Comparison of ENCODE assay signal across 27 cellular contexts in the genomic region with DNA sequence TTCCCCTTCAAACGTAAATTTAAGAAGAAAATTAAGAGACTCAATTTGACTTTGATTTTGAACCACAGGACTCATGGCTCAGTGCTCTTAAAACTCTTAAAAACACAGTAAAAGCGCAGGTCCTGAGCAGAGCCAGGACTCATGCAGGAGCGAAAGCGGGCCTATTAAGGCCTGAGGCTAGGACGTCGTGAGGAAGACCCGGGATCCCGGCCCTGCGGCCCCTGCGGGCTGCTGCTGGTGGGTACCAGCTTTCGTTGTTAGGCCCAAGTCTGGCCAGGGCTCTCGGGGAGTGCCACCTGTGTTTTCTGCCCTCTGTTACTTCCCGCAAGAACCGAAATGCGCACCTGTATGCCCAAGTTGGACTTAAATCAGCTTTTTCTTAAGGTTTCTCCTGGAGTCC. TPM values are rescaled to one million over a fixed set of nuclear protein-coding genes. Genes with fewer than 3 reads are reported as not detected.
"Had no signal": no experiment of that assay in that cellular context is flagged by ENCODE, and none has a peak within 500 bp of the region (broad histone marks: within the 10 kb centered on the region; RNA-seq: fewer than 3 reads in every experiment).

No MANE protein-coding gene starts in this region.

- H3K27ac Mint-ChIP-seq: activated CD4-positive, alpha-beta memory T cell treated with anti-CD3 and anti-CD28 coated beads, Interleukin-2, amount 10 ng/mL, durations not matched to agents 7 days and 5 days; activated CD4-positive, alpha-beta T cell treated with anti-CD3 and anti-CD28 coated beads for 36 hours; activated naive CD4-positive, alpha-beta T cell treated with anti-CD3 and anti-CD28 coated beads for 36 hours; activated naive CD8-positive, alpha-beta T cell; activated T-helper 17 cell treated with anti-CD3 and anti-CD28 coated beads, Interleukin-2, amount 50 U/mL, for 72 hours; brain; T-cell had no signal

- H3K36me3 Mint-ChIP-seq: activated naive CD8-positive, alpha-beta T cell; brain; T-cell had no signal

- H3K4me3 Mint-ChIP-seq: activated CD4-positive, alpha-beta memory T cell treated with anti-CD3 and anti-CD28 coated beads, Interleukin-2, amount 10 ng/mL, durations not matched to agents 7 days and 5 days; activated CD4-positive, alpha-beta T cell treated with anti-CD3 and anti-CD28 coated beads for 36 hours; activated naive CD4-positive, alpha-beta T cell treated with anti-CD3 and anti-CD28 coated beads for 36 hours; activated naive CD8-positive, alpha-beta T cell; activated T-helper 17 cell treated with anti-CD3 and anti-CD28 coated beads, Interleukin-2, amount 50 U/mL, for 72 hours; T-cell had no signal

- H3K4me1 ChIP-seq: SJSA1 had no signal

- H3K27ac ChIP-seq: Peyer's patch, SJSA1, VCaP had no signal

- FAIRE-seq: astrocyte had no signal

- ATAC-seq: activated CD4-positive, alpha-beta T cell treated with anti-CD3 and anti-CD28 coated beads for 36 hours; activated T-helper 17 cell treated with anti-CD3 and anti-CD28 coated beads, Interleukin-2, amount 50 U/mL, for 72 hours; T-cell had no signal

- H3K4me1 Mint-ChIP-seq: activated CD4-positive, alpha-beta memory T cell treated with anti-CD3 and anti-CD28 coated beads, Interleukin-2, amount 10 ng/mL, durations not matched to agents 7 days and 5 days; activated CD4-positive, alpha-beta T cell treated with anti-CD3 and anti-CD28 coated beads for 36 hours; activated T-helper 17 cell treated with anti-CD3 and anti-CD28 coated beads, Interleukin-2, amount 50 U/mL, for 72 hours had no signal

- H3K9me3 Mint-ChIP-seq: activated CD4-positive, alpha-beta memory T cell treated with anti-CD3 and anti-CD28 coated beads, Interleukin-2, amount 10 ng/mL, durations not matched to agents 7 days and 5 days; activated naive CD4-positive, alpha-beta T cell treated with anti-CD3 and anti-CD28 coated beads for 36 hours; activated T-helper 17 cell treated with anti-CD3 and anti-CD28 coated beads, Interleukin-2, amount 50 U/mL, for 72 hours; brain; T-cell had no signal

- H3K36me3 ChIP-seq: Peyer's patch, SJSA1 had no signal

- H3K4me3 ChIP-seq: Peyer's patch, SJSA1 had no signal

- DNase-seq: activated CD4-positive, alpha-beta memory T cell treated with anti-CD3 and anti-CD28 coated beads, Interleukin-2, amount 10 ng/mL, durations not matched to agents 7 days and 5 days; activated CD4-positive, alpha-beta T cell treated with anti-CD3 and anti-CD28 coated beads for 36 hours; activated CD4-positive, alpha-beta T cell treated with anti-CD3 and anti-CD28 coated beads, Interleukin-2, amount 50 U/mL, for 1 hour; activated gamma-delta T cell; activated naive CD4-positive, alpha-beta T cell treated with anti-CD3 and anti-CD28 coated beads for 36 hours; activated T-cell treated with anti-CD3 and anti-CD28 coated beads for 4 hours; activated T-cell treated with anti-CD3 and anti-CD28 coated beads, Interleukin-2, amount 50 U/mL, for 48 hours; amygdala; Kasumi-1; KBM-7; NCI-H1105 treated with DMSO at 0.1 percent for 48 hours; NCI-H146; NCI-H187 treated with DMSO at 0.1 percent for 48 hours; NCI-H2081 treated with DMSO at 0.1 percent for 48 hours; NCI-H446; NCI-H524; Peyer's patch; SHP77; T-cell had no signal

- H3K9me3 ChIP-seq: Peyer's patch, SJSA1 had no signal

RNA-seq across cellular contexts. Expression of a gene that starts 3.5 kb away (rescaled TPM):
- total RNA-seq: activated CD4-positive, alpha-beta memory T cell treated with anti-CD3 and anti-CD28 coated beads, Interleukin-2, amount 10 ng/mL, durations not matched to agents 7 days and 5 days; activated CD4-positive, alpha-beta T cell treated with anti-CD3 and anti-CD28 coated beads for 36 hours; activated CD8-positive, alpha-beta memory T cell treated with anti-CD3 and anti-CD28 coated beads for 36 hours; activated naive CD4-positive, alpha-beta T cell treated with anti-CD3 and anti-CD28 coated beads for 36 hours; activated T-helper 17 cell treated with anti-CD3 and anti-CD28 coated beads, Interleukin-2, amount 50 U/mL, for 72 hours; astrocyte; Peyer's patch; SJSA1; T-cell; T-helper 2 cell treated with Interferon-gamma antibody and Interleukin-4, amounts not matched to agents 100 ng/mL and 5 ng/mL, for 36 hours had no signal
